In the genomic region with DNA sequence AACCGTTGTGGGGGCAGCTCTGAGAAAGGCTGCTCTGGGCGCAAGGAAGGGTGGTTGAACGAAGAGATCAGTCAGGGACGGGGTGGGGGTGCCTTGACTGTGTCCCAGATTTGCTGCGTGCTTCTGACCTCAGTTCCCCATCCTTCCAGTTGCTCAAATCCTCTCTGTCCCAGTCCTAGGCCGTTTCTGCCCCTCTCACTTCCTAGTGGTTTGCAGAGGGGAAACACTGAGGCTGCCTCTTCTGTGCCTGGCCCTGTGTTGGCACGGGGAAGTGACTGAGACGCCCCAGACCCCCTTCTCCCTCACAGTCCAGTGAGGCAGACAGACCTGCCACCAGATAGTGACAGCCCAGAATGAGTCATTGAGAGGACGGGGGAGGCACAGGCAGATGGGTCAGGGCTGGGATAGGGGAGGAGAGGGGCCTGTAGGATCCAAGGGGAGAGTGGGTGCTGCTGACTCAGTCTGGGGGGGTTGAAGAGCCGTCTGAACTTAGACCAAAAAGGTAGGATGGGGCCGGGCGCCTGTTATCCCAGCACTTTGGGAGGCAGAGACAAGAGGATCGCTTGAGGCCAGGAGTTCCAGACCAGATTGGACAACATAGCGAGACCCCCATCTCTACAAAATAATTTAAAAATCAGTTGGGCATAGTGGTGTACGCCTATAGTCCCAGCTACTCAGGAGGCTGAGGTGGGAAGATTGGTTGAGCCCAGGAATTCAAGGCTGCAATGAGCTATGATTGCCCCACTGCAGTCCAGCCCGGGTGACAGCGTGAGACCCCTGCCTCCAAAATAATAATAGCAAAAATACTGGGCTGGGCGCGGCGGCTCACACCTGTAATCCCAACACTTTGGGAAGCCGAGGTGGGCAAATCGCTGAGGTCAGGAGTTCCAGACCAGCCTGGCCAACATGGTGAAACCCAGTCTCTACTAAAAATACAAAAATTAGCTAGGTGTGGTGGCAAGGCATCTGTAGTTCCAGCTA, we compare ENCODE assay signal across 8 cellular contexts. TPM values are rescaled to one million over a fixed set of nuclear protein-coding genes. Genes with fewer than 3 reads are reported as not detected.
DNase-seq lines count a peak whose midpoint lies in the region; ATAC-seq and TF ChIP-seq lines count a peak whose summit lies in the region.

No MANE protein-coding gene starts in this region.

- no peaks in the 10 kb centered on the region for H3K27me3 ChIP-seq in HAP-1 (ENCODE audit: low read depth)

- H3K4me3 ChIP-seq in HAP-1 (peak overlapping the region; percentile 41), epithelial cell of proximal tubule (ENCODE audit: low read depth, low read length) (peak overlapping the region; percentile 72)

- DNase-seq in HAP-1 (ENCODE audit: low spot score in 2 of 2) (no peak), T-helper 17 cell (no peak), epithelial cell of proximal tubule (ENCODE audit: low read depth) (no peak), nephron progenitor cell (no peak), NCI-H345 (lab: John Stamatoyannopoulos, UW) (no peak), HuH-7.5 (ENCODE audit: low spot score) (no peak)

- peaks cover 7% of the 10 kb centered on the region; the same call in 1 of the 2 replicates for H3K4me1 ChIP-seq in HAP-1

- no peaks in the 10 kb centered on the region for H3K9me3 Mint-ChIP-seq in nephron progenitor cell

- H3K4me3 Mint-ChIP-seq in T-helper 17 cell = peak overlapping the region; percentile 89
- H3K4me3 Mint-ChIP-seq in nephron progenitor cell = peak overlapping the region; percentile 86

- peaks cover 10% of the 10 kb centered on the region for H3K4me1 Mint-ChIP-seq in T-helper 17 cell
- peaks cover 10% of the 10 kb centered on the region for H3K4me1 Mint-ChIP-seq in nephron progenitor cell

- H3K36me3 ChIP-seq in HAP-1 (replicated peaks) = peaks cover 14% of the 10 kb centered on the region

- peak overlapping the region; percentile 75 for H3K27ac Mint-ChIP-seq in T-helper 17 cell
- no peak overlapping the region for H3K27ac Mint-ChIP-seq in nephron progenitor cell

- TF ChIP-seq CTCF in epithelial cell of proximal tubule (conservative IDR thresholded peaks at IDR 0.05; ENCODE audit: low read depth, low read length) (no peak), nephron progenitor cell (IDR thresholded peaks at IDR 0.05) (no peak)

- H3K27me3 Mint-ChIP-seq in T-helper 17 cell (peaks cover 6% of the 10 kb centered on the region), nephron progenitor cell (ENCODE audit: low read depth, poor library complexity) (peaks cover 23% of the 10 kb centered on the region)

- ATAC-seq in T-helper 17 cell (no peak), HG02938 (IDR thresholded peaks at IDR 0.05; ENCODE audit: unreplicated experiment) (no peak), HG03460 (IDR thresholded peaks at IDR 0.05; ENCODE audit: unreplicated experiment) (no peak)

- H3K9me3 ChIP-seq in HAP-1 (no peaks in the 10 kb centered on the region), T-helper 17 cell (ENCODE audit: control insufficient read depth, low read length, poor library complexity, severe bottlenecking) (peaks cover 3% of the 10 kb centered on the region)

- H3K36me3 Mint-ChIP-seq in T-helper 17 cell (ENCODE audit: low read depth) = no peaks in the 10 kb centered on the region
- peaks cover 4% of the 10 kb centered on the region for H3K36me3 Mint-ChIP-seq in nephron progenitor cell (ENCODE audit: low read depth)

- in situ Hi-C loops in HAP-1 (cut with MboI; ENCODE audit: low sequenced_read_pairs) = loop anchor here (10.0 to 25.0 kb wide), 3 partner anchors 161 to 481 kb away; no protein-coding TSS in a partner anchor

RNA-seq across cellular contexts. Expression of a gene that starts 26.4 kb away (rescaled TPM):
- total RNA-seq in T-helper 17 cell = 1 to 10 TPM; 5.7 to 7.5 TPM
- total RNA-seq in epithelial cell of proximal tubule = 13.3 and 32.0 TPM in 2 replicates

RNA-seq across cellular contexts. Expression of a gene that starts 52.7 kb away (rescaled TPM):
- total RNA-seq in T-helper 17 cell (10 to 100 TPM; 25.1 to 35.6 TPM), epithelial cell of proximal tubule (20.9 and 30.5 TPM in 2 replicates)

RNA-seq across cellular contexts. Expression of a gene that starts 52.9 kb away (rescaled TPM):
- total RNA-seq in T-helper 17 cell (1 to 10 TPM; 6.5 to 8.3 TPM), epithelial cell of proximal tubule (13.7 and 17.6 TPM in 2 replicates)
